Comparison of ENCODE assay signal across 1 cellular context in the genomic region with DNA sequence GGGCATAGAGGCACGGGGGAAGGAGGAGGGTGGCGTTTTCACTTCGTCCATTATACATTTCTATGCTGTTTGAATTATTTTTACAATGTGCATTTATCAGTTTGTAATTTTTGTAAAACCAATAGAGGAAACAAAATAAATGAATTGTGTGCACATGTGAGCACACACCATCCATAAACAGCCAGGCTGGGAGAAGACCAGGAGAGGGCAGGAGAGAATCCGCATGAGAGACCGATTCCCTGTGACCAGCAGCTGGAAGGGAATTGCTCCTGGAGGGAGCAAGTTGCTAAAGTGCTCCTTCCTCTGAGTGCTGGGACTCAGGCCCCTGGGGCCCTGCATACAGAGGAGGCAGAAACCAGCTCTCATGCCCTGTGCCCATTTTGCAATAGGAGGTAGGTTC.
TF ChIP-seq lines count a peak whose summit lies in the region.

No MANE protein-coding gene starts in this region.

TF ChIP-seq in GM23338, 12 proteins besides CTCF, POLR2A, EP300 and RAD21 (continued from another document):
- TF ChIP-seq, protein P1, sequence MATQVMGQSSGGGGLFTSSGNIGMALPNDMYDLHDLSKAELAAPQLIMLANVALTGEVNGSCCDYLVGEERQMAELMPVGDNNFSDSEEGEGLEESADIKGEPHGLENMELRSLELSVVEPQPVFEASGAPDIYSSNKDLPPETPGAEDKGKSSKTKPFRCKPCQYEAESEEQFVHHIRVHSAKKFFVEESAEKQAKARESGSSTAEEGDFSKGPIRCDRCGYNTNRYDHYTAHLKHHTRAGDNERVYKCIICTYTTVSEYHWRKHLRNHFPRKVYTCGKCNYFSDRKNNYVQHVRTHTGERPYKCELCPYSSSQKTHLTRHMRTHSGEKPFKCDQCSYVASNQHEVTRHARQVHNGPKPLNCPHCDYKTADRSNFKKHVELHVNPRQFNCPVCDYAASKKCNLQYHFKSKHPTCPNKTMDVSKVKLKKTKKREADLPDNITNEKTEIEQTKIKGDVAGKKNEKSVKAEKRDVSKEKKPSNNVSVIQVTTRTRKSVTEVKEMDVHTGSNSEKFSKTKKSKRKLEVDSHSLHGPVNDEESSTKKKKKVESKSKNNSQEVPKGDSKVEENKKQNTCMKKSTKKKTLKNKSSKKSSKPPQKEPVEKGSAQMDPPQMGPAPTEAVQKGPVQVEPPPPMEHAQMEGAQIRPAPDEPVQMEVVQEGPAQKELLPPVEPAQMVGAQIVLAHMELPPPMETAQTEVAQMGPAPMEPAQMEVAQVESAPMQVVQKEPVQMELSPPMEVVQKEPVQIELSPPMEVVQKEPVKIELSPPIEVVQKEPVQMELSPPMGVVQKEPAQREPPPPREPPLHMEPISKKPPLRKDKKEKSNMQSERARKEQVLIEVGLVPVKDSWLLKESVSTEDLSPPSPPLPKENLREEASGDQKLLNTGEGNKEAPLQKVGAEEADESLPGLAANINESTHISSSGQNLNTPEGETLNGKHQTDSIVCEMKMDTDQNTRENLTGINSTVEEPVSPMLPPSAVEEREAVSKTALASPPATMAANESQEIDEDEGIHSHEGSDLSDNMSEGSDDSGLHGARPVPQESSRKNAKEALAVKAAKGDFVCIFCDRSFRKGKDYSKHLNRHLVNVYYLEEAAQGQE (IDR thresholded peaks at IDR 0.05; ENCODE audit: unreplicated experiment), result no peak
- TF ChIP-seq, protein P2, sequence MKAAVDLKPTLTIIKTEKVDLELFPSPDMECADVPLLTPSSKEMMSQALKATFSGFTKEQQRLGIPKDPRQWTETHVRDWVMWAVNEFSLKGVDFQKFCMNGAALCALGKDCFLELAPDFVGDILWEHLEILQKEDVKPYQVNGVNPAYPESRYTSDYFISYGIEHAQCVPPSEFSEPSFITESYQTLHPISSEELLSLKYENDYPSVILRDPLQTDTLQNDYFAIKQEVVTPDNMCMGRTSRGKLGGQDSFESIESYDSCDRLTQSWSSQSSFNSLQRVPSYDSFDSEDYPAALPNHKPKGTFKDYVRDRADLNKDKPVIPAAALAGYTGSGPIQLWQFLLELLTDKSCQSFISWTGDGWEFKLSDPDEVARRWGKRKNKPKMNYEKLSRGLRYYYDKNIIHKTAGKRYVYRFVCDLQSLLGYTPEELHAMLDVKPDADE (IDR thresholded peaks at IDR 0.05), result no peak
- TF ChIP-seq CREB1 (CRISPR knock-in tag; IDR thresholded peaks at IDR 0.05; ENCODE audit: low read depth) (no peak), EZH2phosphoT487 (IDR thresholded peaks at IDR 0.05; ENCODE audit: unreplicated experiment) (no peak), JUNB (IDR thresholded peaks at IDR 0.05; ENCODE audit: unreplicated experiment) (no peak), EZH2 (IDR thresholded peaks at IDR 0.05; ENCODE audit: low read depth, unreplicated experiment) (no peak), ZNF114 (CRISPR knock-in tag; IDR thresholded peaks at IDR 0.05) (no peak), POLR2AphosphoS5 (IDR thresholded peaks at IDR 0.05; ENCODE audit: low read depth) (no peak), STAT1 (IDR thresholded peaks at IDR 0.05; ENCODE audit: unreplicated experiment) (no peak)
- TF ChIP-seq, protein P3, sequence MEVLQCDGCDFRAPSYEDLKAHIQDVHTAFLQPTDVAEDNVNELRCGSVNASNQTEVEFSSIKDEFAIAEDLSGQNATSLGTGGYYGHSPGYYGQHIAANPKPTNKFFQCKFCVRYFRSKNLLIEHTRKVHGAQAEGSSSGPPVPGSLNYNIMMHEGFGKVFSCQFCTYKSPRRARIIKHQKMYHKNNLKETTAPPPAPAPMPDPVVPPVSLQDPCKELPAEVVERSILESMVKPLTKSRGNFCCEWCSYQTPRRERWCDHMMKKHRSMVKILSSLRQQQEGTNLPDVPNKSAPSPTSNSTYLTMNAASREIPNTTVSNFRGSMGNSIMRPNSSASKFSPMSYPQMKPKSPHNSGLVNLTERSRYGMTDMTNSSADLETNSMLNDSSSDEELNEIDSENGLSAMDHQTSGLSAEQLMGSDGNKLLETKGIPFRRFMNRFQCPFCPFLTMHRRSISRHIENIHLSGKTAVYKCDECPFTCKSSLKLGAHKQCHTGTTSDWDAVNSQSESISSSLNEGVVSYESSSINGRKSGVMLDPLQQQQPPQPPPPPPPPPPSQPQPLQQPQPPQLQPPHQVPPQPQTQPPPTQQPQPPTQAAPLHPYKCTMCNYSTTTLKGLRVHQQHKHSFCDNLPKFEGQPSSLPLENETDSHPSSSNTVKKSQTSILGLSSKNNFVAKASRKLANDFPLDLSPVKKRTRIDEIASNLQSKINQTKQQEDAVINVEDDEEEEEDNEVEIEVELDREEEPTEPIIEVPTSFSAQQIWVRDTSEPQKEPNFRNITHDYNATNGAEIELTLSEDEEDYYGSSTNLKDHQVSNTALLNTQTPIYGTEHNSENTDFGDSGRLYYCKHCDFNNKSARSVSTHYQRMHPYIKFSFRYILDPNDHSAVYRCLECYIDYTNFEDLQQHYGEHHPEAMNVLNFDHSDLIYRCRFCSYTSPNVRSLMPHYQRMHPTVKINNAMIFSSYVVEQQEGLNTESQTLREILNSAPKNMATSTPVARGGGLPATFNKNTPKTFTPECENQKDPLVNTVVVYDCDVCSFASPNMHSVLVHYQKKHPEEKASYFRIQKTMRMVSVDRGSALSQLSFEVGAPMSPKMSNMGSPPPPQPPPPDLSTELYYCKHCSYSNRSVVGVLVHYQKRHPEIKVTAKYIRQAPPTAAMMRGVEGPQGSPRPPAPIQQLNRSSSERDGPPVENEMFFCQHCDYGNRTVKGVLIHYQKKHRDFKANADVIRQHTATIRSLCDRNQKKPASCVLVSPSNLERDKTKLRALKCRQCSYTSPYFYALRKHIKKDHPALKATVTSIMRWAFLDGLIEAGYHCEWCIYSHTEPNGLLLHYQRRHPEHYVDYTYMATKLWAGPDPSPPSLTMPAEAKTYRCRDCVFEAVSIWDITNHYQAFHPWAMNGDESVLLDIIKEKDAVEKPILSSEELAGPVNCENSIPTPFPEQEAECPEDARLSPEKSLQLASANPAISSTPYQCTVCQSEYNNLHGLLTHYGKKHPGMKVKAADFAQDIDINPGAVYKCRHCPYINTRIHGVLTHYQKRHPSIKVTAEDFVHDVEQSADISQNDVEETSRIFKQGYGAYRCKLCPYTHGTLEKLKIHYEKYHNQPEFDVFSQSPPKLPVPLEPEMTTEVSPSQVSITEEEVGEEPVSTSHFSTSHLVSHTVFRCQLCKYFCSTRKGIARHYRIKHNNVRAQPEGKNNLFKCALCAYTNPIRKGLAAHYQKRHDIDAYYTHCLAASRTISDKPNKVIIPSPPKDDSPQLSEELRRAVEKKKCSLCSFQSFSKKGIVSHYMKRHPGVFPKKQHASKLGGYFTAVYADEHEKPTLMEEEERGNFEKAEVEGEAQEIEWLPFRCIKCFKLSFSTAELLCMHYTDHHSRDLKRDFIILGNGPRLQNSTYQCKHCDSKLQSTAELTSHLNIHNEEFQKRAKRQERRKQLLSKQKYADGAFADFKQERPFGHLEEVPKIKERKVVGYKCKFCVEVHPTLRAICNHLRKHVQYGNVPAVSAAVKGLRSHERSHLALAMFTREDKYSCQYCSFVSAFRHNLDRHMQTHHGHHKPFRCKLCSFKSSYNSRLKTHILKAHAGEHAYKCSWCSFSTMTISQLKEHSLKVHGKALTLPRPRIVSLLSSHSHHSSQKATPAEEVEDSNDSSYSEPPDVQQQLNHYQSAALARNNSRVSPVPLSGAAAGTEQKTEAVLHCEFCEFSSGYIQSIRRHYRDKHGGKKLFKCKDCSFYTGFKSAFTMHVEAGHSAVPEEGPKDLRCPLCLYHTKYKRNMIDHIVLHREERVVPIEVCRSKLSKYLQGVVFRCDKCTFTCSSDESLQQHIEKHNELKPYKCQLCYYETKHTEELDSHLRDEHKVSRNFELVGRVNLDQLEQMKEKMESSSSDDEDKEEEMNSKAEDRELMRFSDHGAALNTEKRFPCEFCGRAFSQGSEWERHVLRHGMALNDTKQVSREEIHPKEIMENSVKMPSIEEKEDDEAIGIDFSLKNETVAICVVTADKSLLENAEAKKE (CRISPR knock-in tag; IDR thresholded peaks at IDR 0.05), result no peak
